2 cellular contexts compared by ENCODE assay signal in the genomic region with DNA sequence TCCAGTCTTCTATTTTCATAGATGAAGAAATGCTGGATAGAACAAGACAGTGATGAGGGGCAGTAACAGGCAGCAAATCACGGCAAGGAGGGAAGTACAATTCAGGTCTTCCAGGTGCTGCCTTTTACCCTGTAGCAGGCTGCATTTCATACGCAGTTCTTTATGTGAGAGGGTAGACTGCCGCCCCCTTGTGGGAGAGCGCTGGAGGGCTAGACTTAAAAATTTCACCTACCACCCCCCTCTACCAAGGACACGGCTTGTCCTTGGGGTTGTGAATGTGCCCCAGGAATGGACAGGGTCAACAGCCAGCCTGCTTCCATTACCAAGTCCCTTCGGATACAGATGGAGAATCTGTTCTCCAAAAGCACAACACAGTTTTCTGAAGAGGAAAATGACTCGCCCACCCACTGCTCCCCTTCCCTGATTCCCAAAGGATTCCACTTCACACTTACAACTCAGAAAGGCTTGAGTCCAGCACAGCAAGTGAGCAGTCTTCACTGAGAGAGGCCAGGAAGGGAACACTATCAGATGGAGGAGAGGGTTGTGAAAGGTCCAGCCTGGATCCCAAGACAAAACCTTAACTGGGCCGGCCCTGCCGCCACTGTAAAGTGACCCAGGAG.
TF ChIP-seq lines count a peak whose summit lies in the region.

No MANE protein-coding gene starts in this region.

TF ChIP-seq in IMR-90, 13 proteins besides CTCF, POLR2A, EP300 and RAD21:
- TF ChIP-seq SMC3 (IDR thresholded peaks at IDR 0.05; ENCODE audit: low read depth, low read length) (peak; percentile 13; the same call in 1 of the 2 replicates), MAZ (IDR thresholded peaks at IDR 0.05; ENCODE audit: borderline replicate concordance, low read depth, low read length) (no peak)

TF ChIP-seq in endothelial cell of umbilical vein, 7 proteins besides CTCF, POLR2A, EP300 and RAD21:
- TF ChIP-seq JUN (IDR thresholded peaks at IDR 0.05; ENCODE audit: borderline replicate concordance, insufficient read depth, insufficient read length, low read depth) (no peak), GATA2 (IDR thresholded peaks at IDR 0.05; ENCODE audit: insufficient read depth, insufficient read length, low read depth, low read length) (no peak), MYC (IDR thresholded peaks at IDR 0.05; ENCODE audit: low read depth, low read length) (no peak), POLR2AphosphoS5 (IDR thresholded peaks at IDR 0.05; ENCODE audit: insufficient read depth, low read depth, low read length) (no peak), EZH2 (IDR thresholded peaks at IDR 0.05; ENCODE audit: borderline replicate concordance, low read depth, low read length, severe bottlenecking) (no peak), FOS (IDR thresholded peaks at IDR 0.05; ENCODE audit: borderline replicate concordance, insufficient read depth, low read length) (no peak)
- TF ChIP-seq, protein P1, sequence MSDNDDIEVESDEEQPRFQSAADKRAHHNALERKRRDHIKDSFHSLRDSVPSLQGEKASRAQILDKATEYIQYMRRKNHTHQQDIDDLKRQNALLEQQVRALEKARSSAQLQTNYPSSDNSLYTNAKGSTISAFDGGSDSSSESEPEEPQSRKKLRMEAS (IDR thresholded peaks at IDR 0.05; ENCODE audit: insufficient read depth, insufficient read length) = no peak
TF ChIP-seq in endothelial cell of umbilical vein: peak in this region for 0.
